Comparison of ENCODE assay signal across 1 cellular context in genomic region chr3:169661567-169662214, GRCh38.
TF ChIP-seq lines count a peak whose summit lies in the region.

No MANE protein-coding gene starts in this region.

TF ChIP-seq in GM23338, 12 proteins besides CTCF, POLR2A, EP300 and RAD21 (continued from another document):
- TF ChIP-seq REST (IDR thresholded peaks at IDR 0.05; ENCODE audit: unreplicated experiment): no peak
